In genomic region chr17:44889003-44889402, GRCh38 we compare ENCODE assay signal across 26 cellular contexts. TPM values are rescaled to one million over a fixed set of nuclear protein-coding genes. Genes with fewer than 3 reads are reported as not detected.
A peak's percentile ranks its signal among the peaks of the same experiment; 100 is the strongest.
DNase-seq lines count a peak whose midpoint lies in the region; ATAC-seq, FAIRE-seq and TF ChIP-seq lines count a peak whose summit lies in the region.
"Had no signal": no experiment of that assay in that cellular context is flagged by ENCODE, and none has a peak within 500 bp of the region (broad histone marks: within the 10 kb centered on the region; RNA-seq: fewer than 3 reads in every experiment).

No MANE protein-coding gene starts in this region.

- H3K18ac ChIP-seq in IMR-90 (ENCODE audit: low read depth, low read length) (no peak overlapping the region), H1 (ENCODE audit: extremely low read depth, low read length) (no peak overlapping the region)

- no peak overlapping the region for H3K56ac ChIP-seq in IMR-90 (ENCODE audit: extremely low read depth, insufficient read depth, low read length)
- no peak overlapping the region for H3K56ac ChIP-seq in H1 (replicated peaks; ENCODE audit: insufficient read length, low read depth, low read length)

- no peaks in the 10 kb centered on the region for H3K23me2 ChIP-seq in H1 (ENCODE audit: low read depth, low read length)

- FAIRE-seq in A549 (lab: Jason Lieb, UNC) (no peak), H1 (lab: Jason Lieb, UNC) (no peak)
- FAIRE-seq: D721Med had no signal

- no peak overlapping the region for H4K91ac ChIP-seq in IMR-90 (ENCODE audit: insufficient read depth, low read depth, low read length)
- H4K91ac ChIP-seq in H1 (replicated peaks; ENCODE audit: insufficient read length, low read length) = no peak overlapping the region

- no peak overlapping the region for H2BK12ac ChIP-seq in H1 (ENCODE audit: low read depth, low read length)

- H3K9ac ChIP-seq in BLaER1 = no peak overlapping the region
- no peak overlapping the region for H3K9ac ChIP-seq in IMR-90 (ENCODE audit: low read depth, low read length)
- no peak overlapping the region for H3K9ac ChIP-seq in H1 (replicated peaks in 1 of 4; ENCODE audit: extremely low read depth in 1 of 4, low read depth in 3 of 4, low read length in 3 of 4)
- H3K9ac ChIP-seq: KMS-11 had no signal

- no peak overlapping the region for H3K4ac ChIP-seq in IMR-90 (ENCODE audit: low read depth, low read length)
- H3K4ac ChIP-seq in H1 (replicated peaks; ENCODE audit: insufficient read length, low read depth, low read length) = no peak overlapping the region

- 79% methylated on average over 7 of the region's 7 CpGs for WGBS in A549 (ENCODE audit: missing lambda C conversion rate)
- WGBS in IMR-90 (ENCODE audit: extremely low coverage in 2 of 2, insufficient read length in 1 of 2), 2 experiments = 85% methylated on average over 7 of the region's 7 CpGs; no CpG with 5 or more reads in 1 of the 2 experiments
- 90% methylated on average over 7 of the region's 7 CpGs; no CpG with 5 or more reads in 1 of the 2 experiments for WGBS in H1 (ENCODE audit: extremely low coverage in 1 of 2, insufficient coverage in 1 of 2, insufficient read length in 1 of 2, insufficient replicate concordance in 2 of 2, low coverage in 1 of 2, low lambda C conversion rate in 2 of 2, missing lambda C conversion rate in 1 of 2), 2 experiments

- ATAC-seq in A549 (no peak), IMR-90 (ENCODE audit: low read depth) (no peak), GM18870 (IDR thresholded peaks at IDR 0.05; ENCODE audit: unreplicated experiment) (no peak), sciatic nerve (no peak), HG03521 (IDR thresholded peaks at IDR 0.05; ENCODE audit: unreplicated experiment) (no peak)
- ATAC-seq: GM23338, SK-N-SH treated with all-trans-retinoic acid at 6 μM for 48 hours had no signal

- H3K9me3 ChIP-seq in A549 (no peaks in the 10 kb centered on the region), BLaER1 (no peaks in the 10 kb centered on the region), IMR-90 (ENCODE audit: control insufficient read depth, insufficient read depth, low read length) (no peaks in the 10 kb centered on the region), H1 (ENCODE audit: insufficient read depth in 2 of 2, low read depth in 1 of 2, low read length in 1 of 2) (no peaks in the 10 kb centered on the region)
- H3K9me3 ChIP-seq: HAP-1, Peyer's patch, SJCRH30 had no signal

- H3K14ac ChIP-seq in IMR-90 (replicated peaks; ENCODE audit: low read depth, low read length) = no peak overlapping the region
- H3K14ac ChIP-seq in H1 (ENCODE audit: insufficient read length) = no peak overlapping the region

- no TSS peak for BruUV-seq in IMR-90 (replicated peaks; lab: Mats Ljungman, UMichigan)

- H2BK5ac ChIP-seq in IMR-90 (ENCODE audit: low read depth, low read length, poor library complexity, severe bottlenecking) (no peak overlapping the region), H1 (ENCODE audit: low read depth, low read length) (no peak overlapping the region)

- CTCF ChIA-PET in A549 (lab: Yijun Ruan, JAX) (interaction anchor here (0.5 to 18.5 kb wide), 5 partner anchors 6 to 442 kb away, joined by 3 to 223 read pairs (median 6); no protein-coding TSS in a partner anchor), IMR-90 (lab: Yijun Ruan, JAX) (no interaction called here), H1 (lab: Charles Lee; ENCODE audit: partially characterized antibody) (interaction anchor here (1.0 to 1.4 kb wide), 2 partner anchors 8 to 131 kb away, joined by 3 to 4 read pairs; no protein-coding TSS in a partner anchor)

- TF ChIP-seq EP300 in A549 (IDR thresholded peaks at IDR 0.05) (no peak), H1 (IDR thresholded peaks at IDR 0.05; ENCODE audit: borderline replicate concordance in 1 of 2, low read depth in 2 of 2, low read length in 2 of 2) (no peak)

- H4K8ac ChIP-seq in IMR-90 (ENCODE audit: low read depth in 2 of 2, low read length in 2 of 2) (no peak overlapping the region), H1 (ENCODE audit: extremely low read depth, insufficient read depth, low read length) (no peak overlapping the region)

- in situ Hi-C loops in IMR-90 (cut with MboI; ENCODE audit: low sequenced_read_pairs) = no loop called here

- dilution Hi-C loops in IMR-90 (cut with HindIII; ENCODE audit: low sequenced_read_pairs, unreplicated experiment) = no loop called here

- H3K79me1 ChIP-seq in IMR-90 (ENCODE audit: low read depth in 1 of 2, low read length in 2 of 2) = peaks cover 15 to 47% of the 10 kb centered on the region in 2 experiments
- peaks cover 2% of the 10 kb centered on the region; the same call in 1 of the 2 replicates for H3K79me1 ChIP-seq in H1 (ENCODE audit: low read depth, low read length)

- no peak overlapping the region for H2BK20ac ChIP-seq in IMR-90 (ENCODE audit: low read depth, low read length)
- H2BK20ac ChIP-seq in H1 (ENCODE audit: low read length) = no peak overlapping the region

- H3K36me3 ChIP-seq in BLaER1 = peaks cover 97% of the 10 kb centered on the region
- peaks cover 35% of the 10 kb centered on the region for H3K36me3 ChIP-seq in IMR-90 (ENCODE audit: control insufficient read depth, insufficient read depth, low read length)
- peaks cover 14 to 51% (median 32%) of the 10 kb centered on the region in 4 experiments for H3K36me3 ChIP-seq in H1 (ENCODE audit: control insufficient read depth in 2 of 4, insufficient read depth in 4 of 4, low read length in 3 of 4)

- no peak overlapping the region for H2BK120ac ChIP-seq in IMR-90 (ENCODE audit: low read depth, low read length)
- H2BK120ac ChIP-seq in H1 (replicated peaks; ENCODE audit: low read depth, low read length) = no peak overlapping the region

- H3K79me2 ChIP-seq in H1 (ENCODE audit: control insufficient read depth in 1 of 2, insufficient read depth in 2 of 2, low read length in 2 of 2) = peaks cover 0 to 47% of the 10 kb centered on the region in 2 experiments; a peak in 2 of 4 replicates

- DNase-seq in A549 (ENCODE audit: low read depth in 1 of 2, low spot score in 1 of 2) (no peak), IMR-90 (no peak), H1 (ENCODE audit: low read depth in 1 of 2, low spot score in 2 of 2) (no peak), inferior parietal cortex (ENCODE audit: extremely low spot score) (no peak), sciatic nerve (ENCODE audit: low spot score) (no peak)
- DNase-seq: NCI-H1048, NCI-H1417, NCI-H1694, NCI-H2081, NCI-H2227 treated with DMSO at 0.1 percent for 48 hours, NCI-H526 treated with DMSO at 0.1 percent for 48 hours, Peyer's patch, SJCRH30, T-helper 2 cell had no signal

- H4K20me1 ChIP-seq in BLaER1 = peaks cover 72% of the 10 kb centered on the region
- peaks cover 28% of the 10 kb centered on the region for H4K20me1 ChIP-seq in IMR-90 (ENCODE audit: insufficient read depth, low read length)
- peaks cover 3 to 9% of the 10 kb centered on the region in 2 experiments for H4K20me1 ChIP-seq in H1 (replicated peaks in 1 of 2; ENCODE audit: control insufficient read depth in 1 of 2, insufficient read depth in 2 of 2, low read length in 2 of 2)

- H2BK15ac ChIP-seq in IMR-90 (ENCODE audit: low read depth, low read length) = no peak overlapping the region
- H2BK15ac ChIP-seq in H1 (ENCODE audit: low read length) = no peak overlapping the region

- H3K4me3 ChIP-seq in A549 = no peak overlapping the region
- H3K4me3 ChIP-seq in BLaER1 = no peak overlapping the region
- no peak overlapping the region for H3K4me3 ChIP-seq in IMR-90 (ENCODE audit: insufficient read depth, low read depth, low read length)
- no peak overlapping the region for H3K4me3 ChIP-seq in H1 (ENCODE audit: extremely low read depth in 1 of 4, insufficient read depth in 2 of 4, low read depth in 3 of 4, low read length in 4 of 4)
- H3K4me3 ChIP-seq: GM23338, HAP-1, Peyer's patch, SJCRH30 had no signal

- H2AK9ac ChIP-seq in IMR-90 (replicated peaks; ENCODE audit: low read depth, low read length, poor library complexity) = no peak overlapping the region

- TF ChIP-seq RAD21 in A549 (conservative IDR thresholded peaks at IDR 0.05 in 1 of 2, IDR thresholded peaks at IDR 0.05 in 1 of 2) = no peak
- no peak for TF ChIP-seq RAD21 in IMR-90 (IDR thresholded peaks at IDR 0.05; ENCODE audit: low read length)
- no peak for TF ChIP-seq RAD21 in H1 (IDR thresholded peaks at IDR 0.05 in 1 of 2, conservative IDR thresholded peaks at IDR 0.05 in 1 of 2; ENCODE audit: low read depth in 2 of 2, low read length in 2 of 2)

- H2AK5ac ChIP-seq in IMR-90 (ENCODE audit: low read depth, low read length) = 0 out of 2 replicates have a peak overlapping the region, but pooled peaks have one; percentile 9
- no peak overlapping the region for H2AK5ac ChIP-seq in H1 (ENCODE audit: low read depth, low read length)

- H4K5ac ChIP-seq in IMR-90 (ENCODE audit: low read depth, low read length) (no peak overlapping the region), H1 (ENCODE audit: insufficient read length, low read depth, low read length) (no peak overlapping the region)

- H3K23ac ChIP-seq in IMR-90 (ENCODE audit: low read depth, low read length) = no peak overlapping the region
- H3K23ac ChIP-seq in H1 (ENCODE audit: insufficient read length) = no peak overlapping the region

- POLR2A ChIA-PET in A549 (lab: Yijun Ruan, JAX) = no interaction called here
- POLR2A ChIA-PET in IMR-90 (lab: Charles Lee; ENCODE audit: unreplicated experiment) = no interaction called here
- POLR2A ChIA-PET in H1 (lab: Charles Lee; ENCODE audit: partially characterized antibody) = interaction anchor here (0.9 to 1.0 kb wide), 2 partner anchors 7 to 10 kb away, joined by 3 read pairs; no protein-coding TSS in a partner anchor

- TF ChIP-seq POLR2A in A549 (IDR thresholded peaks at IDR 0.05; ENCODE audit: low read length) (no peak), IMR-90 (IDR thresholded peaks at IDR 0.05; ENCODE audit: low read depth, low read length) (no peak), H1 (IDR thresholded peaks at IDR 0.05; ENCODE audit: control extremely low read depth in 1 of 2, low read depth in 2 of 2, low read length in 2 of 2) (no peak)

- H3K4me2 ChIP-seq in A549 (no peak overlapping the region), BLaER1 (peak overlapping the region; percentile 41; the same call in 1 of the 2 replicates), IMR-90 (ENCODE audit: low read depth, low read length) (no peak overlapping the region), H1 (ENCODE audit: insufficient read depth in 1 of 2, low read depth in 2 of 2, low read length in 2 of 2) (no peak overlapping the region)
- H3K4me2 ChIP-seq: GM23338, KMS-11 had no signal

- H3K27ac ChIP-seq in A549 = no peak overlapping the region
- no peak overlapping the region for H3K27ac ChIP-seq in BLaER1
- no peak overlapping the region for H3K27ac ChIP-seq in IMR-90 (ENCODE audit: insufficient read depth, low read length)
- H3K27ac ChIP-seq in H1 (ENCODE audit: low read depth, low read length) = no peak overlapping the region
- H3K27ac ChIP-seq: KMS-11, Peyer's patch, SJCRH30 had no signal

- intact Hi-C loops in IMR-90 (cut with micrococcal nuclease) (no loop called here), sciatic nerve (cut with DNase I) (no loop called here)

- H3K4me1 ChIP-seq in A549 (peaks cover 24% of the 10 kb centered on the region), BLaER1 (peaks cover 17% of the 10 kb centered on the region), IMR-90 (ENCODE audit: control insufficient read depth, insufficient read depth, low read length) (no peaks in the 10 kb centered on the region), H1 (replicated peaks in 1 of 4; ENCODE audit: control insufficient read depth in 3 of 4, insufficient read depth in 4 of 4, low read length in 3 of 4) (no peaks in the 10 kb centered on the region)
- H3K4me1 ChIP-seq: Peyer's patch had no signal

- H2AFZ ChIP-seq in IMR-90 (replicated peaks; ENCODE audit: low read length, poor library complexity) (no peak overlapping the region), H1 (ENCODE audit: low read length) (no peak overlapping the region)
- H2AFZ ChIP-seq: GM23338 had no signal

- H3K27me3 ChIP-seq in BLaER1 (no peaks in the 10 kb centered on the region), IMR-90 (ENCODE audit: control insufficient read depth, insufficient read depth, low read length) (no peaks in the 10 kb centered on the region), H1 (replicated peaks in 1 of 4; ENCODE audit: control insufficient read depth in 3 of 4, extremely low read depth in 1 of 4, insufficient read depth in 3 of 4, low read length in 3 of 4) (no peaks in the 10 kb centered on the region)
- H3K27me3 ChIP-seq: Peyer's patch, SJCRH30 had no signal

- TF ChIP-seq CTCF in A549 (IDR thresholded peaks at IDR 0.05) (no peak), IMR-90 (conservative IDR thresholded peaks at IDR 0.05; ENCODE audit: low read depth, low read length) (no peak), H1 (IDR thresholded peaks at IDR 0.05; ENCODE audit: control extremely low read depth in 1 of 3, insufficient read depth in 1 of 3, low read depth in 1 of 3, low read length in 3 of 3) (no peak)

- peaks cover 11% of the 10 kb centered on the region for H3K9me1 ChIP-seq in IMR-90 (ENCODE audit: insufficient read depth, low read length)

RNA-seq across cellular contexts. Expression of gene EFTUD2, which starts 10.2 kb away (rescaled TPM):
- polyA plus RNA-seq in A549 (2011; rRNA removed) = 254 and 353 TPM in 2 replicates
- 147 and 178 TPM in 2 replicates for polyA plus RNA-seq in A549 (2012; cell fraction: cytosol; rRNA removed)
- 314 and 320 TPM in 2 replicates for polyA plus RNA-seq in A549 (2012; cell fraction: nucleus; rRNA removed)
- polyA plus RNA-seq in A549 (2017; fragmentation: RNase III; extraction: RNeasy Plus Mini Kit Qiagen cat#74134 plus additional on column Dnase treatment) = 216 to 251 TPM (median 224 TPM) in 3 replicates
- 336 and 388 TPM in 2 replicates for polyA minus RNA-seq in A549 (2011; rRNA and poly(A)+ RNA removed)
- 126 and 178 TPM in 2 replicates for total RNA-seq in IMR-90 (2012; rRNA removed)
- 72.5 and 74.8 TPM in 2 replicates for polyA plus RNA-seq in IMR-90 (2012; rRNA removed)
- polyA plus RNA-seq in IMR-90 (2012; cell fraction: cytosol; rRNA removed) = 44.7 and 106 TPM in 2 replicates
- polyA plus RNA-seq in IMR-90 (2012; cell fraction: nucleus; rRNA removed; ENCODE audit: low replicate concordance) = 70.1 and 74.1 TPM in 2 replicates
- total RNA-seq in H1 (2021; fragmentation: NEBNext Ultra II Directional; extraction: Animal tissue kit (Norgen Biotek cat#: 25700)) = 174 and 195 TPM in 2 replicates
- polyA plus RNA-seq in H1 (2011; rRNA removed) = 118 and 127 TPM in 2 replicates
- 133 TPM for polyA plus RNA-seq in H1 (2011; cell fraction: cytosol; rRNA removed)
- 363 TPM for polyA plus RNA-seq in H1 (2011; cell fraction: nucleus; rRNA removed)
- 127 to 175 TPM (median 133 TPM) in 4 replicates for polyA plus RNA-seq in H1 (2012, experiment 1 of 2)
- 54.1 TPM for polyA plus RNA-seq in H1 (2012, experiment 2 of 2)
- 64.3 TPM for polyA plus RNA-seq in H1 (2013, experiment 1 of 2)
- polyA plus RNA-seq in H1 (2013, experiment 2 of 2) = 59.4 TPM
- 417 and 449 TPM in 2 replicates for polyA minus RNA-seq in H1 (2011; rRNA and poly(A)+ RNA removed)
- 92.7 TPM for polyA minus RNA-seq in H1 (2011; cell fraction: cytosol; rRNA and poly(A)+ RNA removed)
- 129 TPM for polyA minus RNA-seq in H1 (2011; cell fraction: nucleus; rRNA and poly(A)+ RNA removed)
- total RNA-seq in sciatic nerve = 75.2 TPM

RNA-seq across cellular contexts. Expression of gene GFAP, which starts 26.3 kb away (rescaled TPM):
- 1.8 and 2.1 TPM in 2 replicates for polyA plus RNA-seq in A549 (2011; rRNA removed)
- 2.6 and 2.8 TPM in 2 replicates for polyA plus RNA-seq in A549 (2012; cell fraction: cytosol; rRNA removed)
- polyA plus RNA-seq in A549 (2012; cell fraction: nucleus; rRNA removed) = 1.3 and 2.1 TPM in 2 replicates
- 1.2 to 1.5 TPM (median 1.4 TPM) in 3 replicates for polyA plus RNA-seq in A549 (2017; fragmentation: RNase III; extraction: RNeasy Plus Mini Kit Qiagen cat#74134 plus additional on column Dnase treatment)
- polyA minus RNA-seq in A549 (2011; rRNA and poly(A)+ RNA removed) = 0.83 and 1.6 TPM in 2 replicates
- total RNA-seq in IMR-90 (2012; rRNA removed) = 0.18 TPM in 1 of 2 replicates, not detected in the other
- polyA plus RNA-seq in IMR-90 (2012; rRNA removed) = 0.19 and 0.40 TPM in 2 replicates
- polyA plus RNA-seq in IMR-90 (2012; cell fraction: cytosol; rRNA removed) = 0.02 and 0.13 TPM in 2 replicates
- 0.05 and 0.18 TPM in 2 replicates for polyA plus RNA-seq in IMR-90 (2012; cell fraction: nucleus; rRNA removed; ENCODE audit: low replicate concordance)
- 1.3 and 1.6 TPM in 2 replicates for total RNA-seq in H1 (2021; fragmentation: NEBNext Ultra II Directional; extraction: Animal tissue kit (Norgen Biotek cat#: 25700))
- polyA plus RNA-seq in H1 (2011; rRNA removed) = 1.5 and 2.4 TPM in 2 replicates
- polyA plus RNA-seq in H1 (2011; cell fraction: cytosol; rRNA removed) = 2.4 TPM
- 2.7 TPM for polyA plus RNA-seq in H1 (2011; cell fraction: nucleus; rRNA removed)
- polyA plus RNA-seq in H1 (2012, experiment 1 of 2) = 0.75 to 2.3 TPM (median 2.0 TPM) in 4 replicates
- 1.8 TPM for polyA plus RNA-seq in H1 (2012, experiment 2 of 2)
- 1.3 TPM for polyA plus RNA-seq in H1 (2013, experiment 1 of 2)
- polyA plus RNA-seq in H1 (2013, experiment 2 of 2) = 0.98 TPM
- 0.13 and 0.66 TPM in 2 replicates for polyA minus RNA-seq in H1 (2011; rRNA and poly(A)+ RNA removed)
- not detected for polyA minus RNA-seq in H1 (2011; cell fraction: cytosol; rRNA and poly(A)+ RNA removed)
- polyA minus RNA-seq in H1 (2011; cell fraction: nucleus; rRNA and poly(A)+ RNA removed) = 1.2 TPM
- total RNA-seq in sciatic nerve = 9.2 TPM
- total RNA-seq: A673, OCI-LY7, Peyer's patch had no signal

RNA-seq across cellular contexts. Expression of gene HIGD1B, which starts 41.3 kb away (rescaled TPM):
- polyA plus RNA-seq in A549 (2011; rRNA removed) = not detected in 2 replicates
- polyA plus RNA-seq in A549 (2012; cell fraction: cytosol; rRNA removed) = not detected in 2 replicates
- polyA plus RNA-seq in A549 (2012; cell fraction: nucleus; rRNA removed) = not detected in 2 replicates
- polyA plus RNA-seq in A549 (2017; fragmentation: RNase III; extraction: RNeasy Plus Mini Kit Qiagen cat#74134 plus additional on column Dnase treatment) = not detected in 3 replicates
- not detected in 2 replicates for polyA minus RNA-seq in A549 (2011; rRNA and poly(A)+ RNA removed)
- not detected in 2 replicates for total RNA-seq in IMR-90 (2012; rRNA removed)
- not detected in 2 replicates for polyA plus RNA-seq in IMR-90 (2012; rRNA removed)
- polyA plus RNA-seq in IMR-90 (2012; cell fraction: cytosol; rRNA removed) = not detected in 2 replicates
- not detected in 2 replicates for polyA plus RNA-seq in IMR-90 (2012; cell fraction: nucleus; rRNA removed; ENCODE audit: low replicate concordance)
- not detected in 2 replicates for total RNA-seq in H1 (2021; fragmentation: NEBNext Ultra II Directional; extraction: Animal tissue kit (Norgen Biotek cat#: 25700))
- polyA plus RNA-seq in H1 (2011; rRNA removed) = not detected in 2 replicates
- not detected for polyA plus RNA-seq in H1 (2011; cell fraction: cytosol; rRNA removed)
- not detected for polyA plus RNA-seq in H1 (2011; cell fraction: nucleus; rRNA removed)
- polyA plus RNA-seq in H1 (2012, experiment 1 of 2) = not detected in 4 replicates
- not detected for polyA plus RNA-seq in H1 (2012, experiment 2 of 2)
- not detected for polyA plus RNA-seq in H1 (2013, experiment 1 of 2)
- not detected for polyA plus RNA-seq in H1 (2013, experiment 2 of 2)
- not detected in 2 replicates for polyA minus RNA-seq in H1 (2011; rRNA and poly(A)+ RNA removed)
- polyA minus RNA-seq in H1 (2011; cell fraction: cytosol; rRNA and poly(A)+ RNA removed) = not detected
- not detected for polyA minus RNA-seq in H1 (2011; cell fraction: nucleus; rRNA and poly(A)+ RNA removed)
- 5.8 TPM for total RNA-seq in sciatic nerve
- total RNA-seq: A673, GM23338, HT1080, NCI-H460, OCI-LY7, Peyer's patch, SJCRH30 had no signal
- polyA plus RNA-seq: GM23338 had no signal

RNA-seq across cellular contexts. Expression of gene KIF18B, which starts 58.6 kb away (rescaled TPM):
- polyA plus RNA-seq in A549 (2011; rRNA removed) = 19.6 and 20.5 TPM in 2 replicates
- polyA plus RNA-seq in A549 (2012; cell fraction: cytosol; rRNA removed) = 53.3 and 61.3 TPM in 2 replicates
- polyA plus RNA-seq in A549 (2012; cell fraction: nucleus; rRNA removed) = 229 and 244 TPM in 2 replicates
- polyA plus RNA-seq in A549 (2017; fragmentation: RNase III; extraction: RNeasy Plus Mini Kit Qiagen cat#74134 plus additional on column Dnase treatment) = 39.9 to 41.7 TPM (median 41.7 TPM) in 3 replicates
- polyA minus RNA-seq in A549 (2011; rRNA and poly(A)+ RNA removed) = 48.0 and 51.0 TPM in 2 replicates
- total RNA-seq in IMR-90 (2012; rRNA removed) = 1.3 and 2.5 TPM in 2 replicates
- 16.0 and 17.4 TPM in 2 replicates for polyA plus RNA-seq in IMR-90 (2012; rRNA removed)
- polyA plus RNA-seq in IMR-90 (2012; cell fraction: cytosol; rRNA removed) = 7.6 and 7.8 TPM in 2 replicates
- polyA plus RNA-seq in IMR-90 (2012; cell fraction: nucleus; rRNA removed; ENCODE audit: low replicate concordance) = 23.3 and 68.0 TPM in 2 replicates
- total RNA-seq in H1 (2021; fragmentation: NEBNext Ultra II Directional; extraction: Animal tissue kit (Norgen Biotek cat#: 25700)) = 58.1 and 59.4 TPM in 2 replicates
- polyA plus RNA-seq in H1 (2011; rRNA removed) = 39.0 and 51.1 TPM in 2 replicates
- polyA plus RNA-seq in H1 (2011; cell fraction: cytosol; rRNA removed) = 35.6 TPM
- polyA plus RNA-seq in H1 (2011; cell fraction: nucleus; rRNA removed) = 109 TPM
- 31.0 to 37.4 TPM (median 33.7 TPM) in 4 replicates for polyA plus RNA-seq in H1 (2012, experiment 1 of 2)
- polyA plus RNA-seq in H1 (2012, experiment 2 of 2) = 20.8 TPM
- polyA plus RNA-seq in H1 (2013, experiment 1 of 2) = 26.2 TPM
- 24.0 TPM for polyA plus RNA-seq in H1 (2013, experiment 2 of 2)
- polyA minus RNA-seq in H1 (2011; rRNA and poly(A)+ RNA removed) = 31.5 and 40.2 TPM in 2 replicates
- 30.2 TPM for polyA minus RNA-seq in H1 (2011; cell fraction: cytosol; rRNA and poly(A)+ RNA removed)
- 55.8 TPM for polyA minus RNA-seq in H1 (2011; cell fraction: nucleus; rRNA and poly(A)+ RNA removed)
- 0.40 TPM for total RNA-seq in sciatic nerve

RNA-seq across cellular contexts. Expression of gene GJC1, which starts 58.9 kb away (rescaled TPM):
- polyA plus RNA-seq in A549 (2011; rRNA removed) = 22.1 and 30.4 TPM in 2 replicates
- 12.1 and 14.7 TPM in 2 replicates for polyA plus RNA-seq in A549 (2012; cell fraction: cytosol; rRNA removed)
- 6.1 and 10.3 TPM in 2 replicates for polyA plus RNA-seq in A549 (2012; cell fraction: nucleus; rRNA removed)
- polyA plus RNA-seq in A549 (2017; fragmentation: RNase III; extraction: RNeasy Plus Mini Kit Qiagen cat#74134 plus additional on column Dnase treatment) = 21.2 to 21.9 TPM (median 21.7 TPM) in 3 replicates
- 38.3 and 38.4 TPM in 2 replicates for polyA minus RNA-seq in A549 (2011; rRNA and poly(A)+ RNA removed)
- 53.3 and 69.7 TPM in 2 replicates for total RNA-seq in IMR-90 (2012; rRNA removed)
- polyA plus RNA-seq in IMR-90 (2012; rRNA removed) = 23.9 and 24.1 TPM in 2 replicates
- polyA plus RNA-seq in IMR-90 (2012; cell fraction: cytosol; rRNA removed) = 7.1 and 11.9 TPM in 2 replicates
- 6.7 and 19.1 TPM in 2 replicates for polyA plus RNA-seq in IMR-90 (2012; cell fraction: nucleus; rRNA removed; ENCODE audit: low replicate concordance)
- total RNA-seq in H1 (2021; fragmentation: NEBNext Ultra II Directional; extraction: Animal tissue kit (Norgen Biotek cat#: 25700)) = 154 and 156 TPM in 2 replicates
- 22.1 and 29.1 TPM in 2 replicates for polyA plus RNA-seq in H1 (2011; rRNA removed)
- 38.6 TPM for polyA plus RNA-seq in H1 (2011; cell fraction: cytosol; rRNA removed)
- polyA plus RNA-seq in H1 (2011; cell fraction: nucleus; rRNA removed) = 31.1 TPM
- polyA plus RNA-seq in H1 (2012, experiment 1 of 2) = 55.4 to 86.8 TPM (median 72.4 TPM) in 4 replicates
- polyA plus RNA-seq in H1 (2012, experiment 2 of 2) = 19.3 TPM
- 77.7 TPM for polyA plus RNA-seq in H1 (2013, experiment 1 of 2)
- 81.2 TPM for polyA plus RNA-seq in H1 (2013, experiment 2 of 2)
- 185 and 238 TPM in 2 replicates for polyA minus RNA-seq in H1 (2011; rRNA and poly(A)+ RNA removed)
- polyA minus RNA-seq in H1 (2011; cell fraction: cytosol; rRNA and poly(A)+ RNA removed) = 63.6 TPM
- 42.5 TPM for polyA minus RNA-seq in H1 (2011; cell fraction: nucleus; rRNA and poly(A)+ RNA removed)
- 7.9 TPM for total RNA-seq in sciatic nerve
